18 cellular contexts compared by ENCODE assay signal in genomic region chr9:97767891-97768290, GRCh38.
"Had no signal": no experiment of that assay in that cellular context is flagged by ENCODE, and none has a peak within 500 bp of the region (broad histone marks: within the 10 kb centered on the region; RNA-seq: fewer than 3 reads in every experiment).

No MANE protein-coding gene starts in this region.

- H3K27ac ChIP-seq: coronary artery, heart right ventricle, psoas muscle, thoracic aorta, transverse colon had no signal

- H3K4me1 ChIP-seq: heart right ventricle, psoas muscle, transverse colon had no signal

- ATAC-seq: heart right ventricle; naive thymus-derived CD4-positive, alpha-beta T cell; psoas muscle; sciatic nerve; stimulated activated naive B cell treated with anti-CD40 and anti-IgM and Interleukin-4, amounts not matched to agents 10 μg/mL and 1 μg/mL and 100 μg/mL, for 72 hours; stimulated activated naive CD8-positive, alpha-beta T cell treated with anti-CD3 and anti-CD28 coated beads, Interleukin-15, amount 100 ng/mL, for 72 hours had no signal

- H3K9me3 ChIP-seq: heart right ventricle, psoas muscle, thoracic aorta, transverse colon had no signal

- DNase-seq: effector CD4-positive, alpha-beta T cell; endodermal cell; erythroblast; heart right ventricle; hypothalamus; kidney glomerular epithelial cell; naive thymus-derived CD4-positive, alpha-beta T cell; nephron progenitor cell; psoas muscle; retina; stimulated activated CD4-positive, alpha-beta T cell treated with anti-CD3 and anti-CD28 coated beads, Interleukin-2, amount 100 ng/mL, for 24 hours; stimulated activated CD4-positive, alpha-beta T cell treated with anti-CD3 and anti-CD28 coated beads, Interleukin-4, amount 100 ng/mL, for 4 hours; stimulated activated naive B cell treated with anti-CD40 and anti-IgM and Interleukin-4, amounts not matched to agents 10 μg/mL and 1 μg/mL and 100 μg/mL, for 72 hours; stimulated activated naive CD8-positive, alpha-beta T cell treated with anti-CD3 and anti-CD28 coated beads, Interleukin-15, amount 100 ng/mL, for 72 hours; transverse colon had no signal

- H3K36me3 ChIP-seq: heart right ventricle, thoracic aorta, transverse colon had no signal

- H3K4me3 ChIP-seq: coronary artery, heart right ventricle, psoas muscle, thoracic aorta, transverse colon had no signal
